23 cellular contexts compared by ENCODE assay signal in the genomic region with DNA sequence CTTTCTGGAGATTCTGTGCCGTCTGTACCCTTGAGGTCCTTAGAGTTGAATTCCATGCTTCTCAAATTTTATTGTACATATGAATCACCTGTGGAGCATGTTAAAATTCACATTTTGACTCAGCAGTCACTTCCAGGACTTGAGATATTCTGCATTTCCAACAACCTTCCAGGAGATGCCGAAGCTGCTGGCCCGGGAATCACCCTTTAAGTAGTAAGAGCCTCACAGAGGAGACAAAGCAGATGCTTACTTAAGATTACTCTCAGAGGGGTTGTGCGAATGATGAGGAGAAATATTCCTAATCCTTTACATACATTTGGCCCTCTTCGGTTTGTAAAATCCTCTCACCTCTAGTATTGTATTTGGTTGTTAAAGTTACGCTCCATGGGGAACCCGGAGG.
A peak's percentile ranks its signal among the peaks of the same experiment; 100 is the strongest.
DNase-seq lines count a peak whose midpoint lies in the region; ATAC-seq and TF ChIP-seq lines count a peak whose summit lies in the region.
"Had no signal": no experiment of that assay in that cellular context is flagged by ENCODE, and none has a peak within 500 bp of the region (broad histone marks: within the 10 kb centered on the region; RNA-seq: fewer than 3 reads in every experiment).

No MANE protein-coding gene starts in this region.

- H3K9me3 Mint-ChIP-seq in activated naive CD4-positive, alpha-beta T cell treated with anti-CD3 and anti-CD28 coated beads, Interleukin-2, amount 50 U/mL, for 72 hours, result peaks cover 3 to 20% of the 10 kb centered on the region in 2 donors
- H3K9me3 Mint-ChIP-seq: effector memory CD8-positive, alpha-beta T cell; naive B cell had no signal

- no peaks in the 10 kb centered on the region for H4K20me1 ChIP-seq in hepatocyte (ENCODE audit: insufficient read depth, poor library complexity, severe bottlenecking)

- peaks cover under 1% of the 10 kb centered on the region for H3K4me1 ChIP-seq in hepatocyte (ENCODE audit: insufficient read depth)
- H3K4me1 ChIP-seq: adrenal gland, foreskin keratinocyte had no signal

- H3K36me3 ChIP-seq in hepatocyte (replicated peaks; ENCODE audit: insufficient read depth, low read depth) (no peaks in the 10 kb centered on the region), brain microvascular endothelial cell (replicated peaks) (no peaks in the 10 kb centered on the region)
- H3K36me3 ChIP-seq: ovary had no signal

- in situ Hi-C loops in brain microvascular endothelial cell (cut with HindIII; ENCODE audit: low pct_ligation_motif_present, low sequenced_read_pairs), result no loop called here

- H3K27me3 ChIP-seq in hepatocyte (no peaks in the 10 kb centered on the region), brain microvascular endothelial cell (replicated peaks) (no peaks in the 10 kb centered on the region)
- H3K27me3 ChIP-seq: adrenal gland, foreskin keratinocyte, heart right ventricle, ovary had no signal

- no peak overlapping the region for H3K4me3 ChIP-seq in hepatocyte
- H3K4me3 ChIP-seq in brain microvascular endothelial cell (ENCODE audit: low read depth, low read length), result no peak overlapping the region
- H3K4me3 ChIP-seq: adrenal gland, heart right ventricle, ovary had no signal

- H3K36me3 Mint-ChIP-seq in activated naive CD4-positive, alpha-beta T cell treated with anti-CD3 and anti-CD28 coated beads, Interleukin-2, amount 50 U/mL, for 72 hours, result peaks cover 61 to 90% of the 10 kb centered on the region in 2 donors
- H3K36me3 Mint-ChIP-seq in T-helper 17 cell (ENCODE audit: low read depth), result peaks cover 17% of the 10 kb centered on the region

- no peaks in the 10 kb centered on the region for H3K9me2 ChIP-seq in hepatocyte (replicated peaks; ENCODE audit: insufficient read depth)

- no peak for TF ChIP-seq CTCF in hepatocyte (IDR thresholded peaks at IDR 0.05; ENCODE audit: poor library complexity)
- no peak for TF ChIP-seq CTCF in brain microvascular endothelial cell (IDR thresholded peaks at IDR 0.05; ENCODE audit: low read depth, low read length, missing control alignments)

- DNase-seq in activated naive CD4-positive, alpha-beta T cell treated with anti-CD3 and anti-CD28 coated beads, Interleukin-2, amount 50 U/mL, for 72 hours (ENCODE audit: low spot score in 2 of 2), result no peak
- DNase-seq in activated naive CD4-positive, alpha-beta T cell treated with anti-CD3 and anti-CD28 coated beads, Interleukin-2, amount 50 U/mL, for 16 hours, result no peak
- DNase-seq in T-helper 17 cell (no peak), hepatocyte (ENCODE audit: low spot score) (no peak), medulla oblongata (ENCODE audit: extremely low spot score) (no peak), brain microvascular endothelial cell (no peak)
- DNase-seq: adrenal gland; effector memory CD8-positive, alpha-beta T cell; foreskin keratinocyte; heart right ventricle; left colon; naive B cell; NCI-H1092 treated with DMSO at 0.1 percent for 48 hours; NCI-H187 treated with DMSO at 0.1 percent for 48 hours; NCI-H526; ovary; RPMI8226; stimulated activated CD4-positive, alpha-beta T cell treated with anti-CD3 and anti-CD28 coated beads, Interleukin-12 subunit alpha, Interleukin-12 subunit beta, amount 100 ng/mL, for 4 hours; stimulated activated CD4-positive, alpha-beta T cell treated with anti-CD3 and anti-CD28 coated beads, Interleukin-4, amount 100 ng/mL, for 24 hours; stimulated activated naive CD4-positive, alpha-beta T cell had no signal

- peaks cover 41% of the 10 kb centered on the region for H3K4me1 Mint-ChIP-seq in T-helper 17 cell

- H2AFZ ChIP-seq in hepatocyte, result no peak overlapping the region

- no peak overlapping the region for H3K4me3 Mint-ChIP-seq in T-helper 17 cell
- H3K4me3 Mint-ChIP-seq: effector memory CD8-positive, alpha-beta T cell; naive B cell had no signal

- H3K9me3 ChIP-seq in T-helper 17 cell (ENCODE audit: control insufficient read depth, low read length, poor library complexity, severe bottlenecking) (no peaks in the 10 kb centered on the region), hepatocyte (ENCODE audit: low read depth) (peaks cover 8% of the 10 kb centered on the region)
- H3K9me3 ChIP-seq: adrenal gland, ovary had no signal

- H3K79me2 ChIP-seq in hepatocyte, result no peaks in the 10 kb centered on the region

- no peaks in the 10 kb centered on the region for H3K27me3 Mint-ChIP-seq in T-helper 17 cell
- H3K27me3 Mint-ChIP-seq: effector memory CD8-positive, alpha-beta T cell; naive B cell had no signal

- no peak for ATAC-seq in activated naive CD4-positive, alpha-beta T cell treated with anti-CD3 and anti-CD28 coated beads, Interleukin-2, amount 50 U/mL, for 72 hours
- ATAC-seq in T-helper 17 cell, result no peak
- no peak for ATAC-seq in GM19397 (IDR thresholded peaks at IDR 0.05; ENCODE audit: unreplicated experiment)
- ATAC-seq: effector memory CD8-positive, alpha-beta T cell; esophagus mucosa; foreskin keratinocyte; heart right ventricle; left colon had no signal

- WGBS in hepatocyte (ENCODE audit: low lambda C conversion rate, missing lambda C conversion rate), result 62% methylated on average over 7 of the region's 7 CpGs

- peak overlapping the region; percentile 32 for H3K27ac ChIP-seq in hepatocyte
- no peak overlapping the region for H3K27ac ChIP-seq in brain microvascular endothelial cell
- H3K27ac ChIP-seq: foreskin keratinocyte, heart right ventricle, ovary, VCaP had no signal

- H3K27ac Mint-ChIP-seq in activated naive CD4-positive, alpha-beta T cell treated with anti-CD3 and anti-CD28 coated beads, Interleukin-2, amount 50 U/mL, for 72 hours, result peak overlapping the region; percentile 22 to 92
- peak overlapping the region; percentile 97 for H3K27ac Mint-ChIP-seq in T-helper 17 cell

- no peak overlapping the region for H3K4me2 ChIP-seq in hepatocyte
